27 cellular contexts compared by ENCODE assay signal in genomic region chr6:28462401-28462800, GRCh38. TPM values are rescaled to one million over a fixed set of nuclear protein-coding genes. Genes with fewer than 3 reads are reported as not detected.
DNase-seq lines count a peak whose midpoint lies in the region; ATAC-seq, FAIRE-seq and TF ChIP-seq lines count a peak whose summit lies in the region.
"Had no signal": no experiment of that assay in that cellular context is flagged by ENCODE, and none has a peak within 500 bp of the region (broad histone marks: within the 10 kb centered on the region; RNA-seq: fewer than 3 reads in every experiment).

No MANE protein-coding gene starts in this region.

- H3K9me3 Mint-ChIP-seq in T-helper 1 cell treated with Interleukin-12 subunit alpha and Interleukin-12 subunit beta and Interleukin-4 antibody, amounts not matched to agents 30 μg/mL and 1 μg/mL, for 36 hours = no peaks in the 10 kb centered on the region

- H3K79me2 ChIP-seq in K562 (ENCODE audit: control insufficient read depth, insufficient read depth, low read length) = no peaks in the 10 kb centered on the region

- no peak for TF ChIP-seq EP300 in K562 (IDR thresholded peaks at IDR 0.05; ENCODE audit: low read length)

- no peak for TF ChIP-seq CTCF in K562 (IDR thresholded peaks at IDR 0.05 in 2 of 3, conservative IDR thresholded peaks at IDR 0.05 in 1 of 3; ENCODE audit: insufficient read depth in 2 of 3, low read depth in 1 of 3, low read length in 3 of 3)

- in situ Hi-C loops in K562 (cut with MboI) = no loop called here

- CTCF ChIA-PET in K562 (lab: Yijun Ruan, JAX; ENCODE audit: low intra/inter-chr PET ratio) = no interaction called here

- H3K4me3 ChIP-seq in K562 = no peak overlapping the region
- H3K4me3 ChIP-seq: body of pancreas, GM23248, heart left ventricle, prostate gland, SJSA1, upper lobe of left lung had no signal

- ATAC-seq in K562 (peak; percentile 77), HG02840 (IDR thresholded peaks at IDR 0.05; ENCODE audit: low FRiP score, unreplicated experiment) (no peak)
- ATAC-seq: body of pancreas, heart left ventricle, T-helper 17 cell, WTC11 had no signal

- peaks cover 2% of the 10 kb centered on the region for H3K36me3 Mint-ChIP-seq in T-helper 1 cell treated with Interleukin-12 subunit alpha and Interleukin-12 subunit beta and Interleukin-4 antibody, amounts not matched to agents 30 μg/mL and 1 μg/mL, for 36 hours (ENCODE audit: low read depth)
- H3K36me3 Mint-ChIP-seq: WTC11 had no signal

- no peak for TF ChIP-seq RAD21 in K562 (CRISPR knock-in tag; conservative IDR thresholded peaks at IDR 0.05 in 1 of 2, IDR thresholded peaks at IDR 0.05 in 1 of 2)

- intact Hi-C loops in K562 (cut with micrococcal nuclease) = no loop called here

- H3K27me3 Mint-ChIP-seq in T-helper 1 cell treated with Interleukin-12 subunit alpha and Interleukin-12 subunit beta and Interleukin-4 antibody, amounts not matched to agents 30 μg/mL and 1 μg/mL, for 36 hours (ENCODE audit: low read depth) = peaks cover 76% of the 10 kb centered on the region

- no peak overlapping the region for H3K9ac ChIP-seq in K562 (ENCODE audit: insufficient read depth in 1 of 2, low read depth in 2 of 2, low read length in 2 of 2)
- H3K9ac ChIP-seq: GM23248 had no signal

- DNase-seq in NCI-H82 (lab: John Stamatoyannopoulos, UW) (peak; percentile 33), NCI-H82 treated with DMSO at 0.1 percent for 48 hours (lab: John Stamatoyannopoulos, UW; ENCODE audit: unreplicated experiment) (no peak), Ammon's horn (ENCODE audit: low spot score) (peak; percentile 49), K562 (ENCODE audit: extremely low read depth in 1 of 4, low spot score in 3 of 4) (peak in 1 of 4 experiments; percentile 27), NCI-H187 (lab: John Stamatoyannopoulos, UW) (no peak), HuH-7.5 (ENCODE audit: low spot score) (no peak)
- DNase-seq: body of pancreas, DMS79, GM23248, heart left ventricle, NCI-H1694 treated with DMSO at 0.1 percent for 48 hours, NCI-H526, T-helper 17 cell, upper lobe of left lung had no signal

- H3K4me2 ChIP-seq in K562 (ENCODE audit: insufficient read depth, low read length) = no peak overlapping the region

- no peaks in the 10 kb centered on the region for H3K9me3 ChIP-seq in K562 (replicated peaks; ENCODE audit: control insufficient read depth, insufficient read depth, low read depth, low read length)
- H3K9me3 ChIP-seq: body of pancreas, heart left ventricle, neutrophil, prostate gland, SJSA1, upper lobe of left lung had no signal

- H3K4me3 Mint-ChIP-seq in T-helper 1 cell treated with Interleukin-12 subunit alpha and Interleukin-12 subunit beta and Interleukin-4 antibody, amounts not matched to agents 30 μg/mL and 1 μg/mL, for 36 hours = peak overlapping the region; percentile 38
- H3K4me3 Mint-ChIP-seq: T-helper 17 cell, WTC11 had no signal

- no peak for TF ChIP-seq POLR2A in K562 (conservative IDR thresholded peaks at IDR 0.05)

- H3K4me1 ChIP-seq in K562 (replicated peaks in 1 of 2; ENCODE audit: control insufficient read depth in 2 of 2, insufficient read depth in 2 of 2, low read length in 2 of 2) = peaks cover 0 to 6% of the 10 kb centered on the region in 2 experiments; a peak in 1 of 5 replicates
- H3K4me1 ChIP-seq: body of pancreas, heart left ventricle, prostate gland, SJSA1, upper lobe of left lung had no signal

- H3K9me1 ChIP-seq in K562 (ENCODE audit: control insufficient read depth, insufficient read depth, low read length) = no peaks in the 10 kb centered on the region

- WGBS in K562 (ENCODE audit: insufficient coverage, low coverage, missing lambda C conversion rate) = 3% methylated on average over 2 of the region's 2 CpGs

- peak; percentile 58 for FAIRE-seq in K562 (lab: Jason Lieb, UNC)
- FAIRE-seq: HTR-8/SVneo, RCC 7860 had no signal

- no peak overlapping the region for H3K27ac Mint-ChIP-seq in T-helper 1 cell treated with Interleukin-12 subunit alpha and Interleukin-12 subunit beta and Interleukin-4 antibody, amounts not matched to agents 30 μg/mL and 1 μg/mL, for 36 hours
- H3K27ac Mint-ChIP-seq: T-helper 17 cell, WTC11 had no signal

- no TSS peak for BruUV-seq in K562 (replicated peaks; lab: Mats Ljungman, UMichigan)

- peaks cover 8% of the 10 kb centered on the region for H3K4me1 Mint-ChIP-seq in T-helper 1 cell treated with Interleukin-12 subunit alpha and Interleukin-12 subunit beta and Interleukin-4 antibody, amounts not matched to agents 30 μg/mL and 1 μg/mL, for 36 hours (ENCODE audit: low read depth)
- H3K4me1 Mint-ChIP-seq: WTC11 had no signal

- H3K27me3 ChIP-seq in K562 (ENCODE audit: control insufficient read depth in 2 of 2, insufficient read depth in 2 of 2, low read length in 2 of 2) = no peaks in the 10 kb centered on the region; a peak in 1 of 5 replicates
- H3K27me3 ChIP-seq: upper lobe of left lung had no signal

- H3K27ac ChIP-seq in K562 (ENCODE audit: extremely low read depth, low read depth, low read length) = no peak overlapping the region
- H3K27ac ChIP-seq: 22Rv1, body of pancreas, GM23248, heart left ventricle, neutrophil, prostate gland, SJSA1, upper lobe of left lung had no signal

- H2AFZ ChIP-seq in K562 (ENCODE audit: low read depth, low read length) = no peak overlapping the region
- H2AFZ ChIP-seq: GM23248 had no signal

- no peaks in the 10 kb centered on the region for H3K36me3 ChIP-seq in K562 (ENCODE audit: control insufficient read depth, insufficient read depth, low read length)
- H3K36me3 ChIP-seq: heart left ventricle, neutrophil, prostate gland, SJSA1, upper lobe of left lung had no signal

- no peaks in the 10 kb centered on the region for H4K20me1 ChIP-seq in K562 (replicated peaks; ENCODE audit: control insufficient read depth, insufficient read depth, low read length)

- POLR2A ChIA-PET in K562 (lab: Yijun Ruan, JAX) = no interaction called here

TF ChIP-seq in K562, 482 proteins besides CTCF, POLR2A, EP300 and RAD21 (continues in another document):
- TF ChIP-seq MEIS2 (IDR thresholded peaks at IDR 0.05; ENCODE audit: partially characterized antibody) (peak; percentile 65), EGR1 (conservative IDR thresholded peaks at IDR 0.05) (peak; percentile 93), EHMT2 (IDR thresholded peaks at IDR 0.05) (0 out of 2 replicates have a peak, but pooled peaks have one; percentile 8), CBFA2T3 (IDR thresholded peaks at IDR 0.05) (0 out of 2 replicates have a peak, but pooled peaks have one; percentile 19), NRF1 (conservative IDR thresholded peaks at IDR 0.05 in 1 of 2, IDR thresholded peaks at IDR 0.05 in 1 of 2) (peak in 1 of 2 experiments; percentile 31; a peak in 1 of 4 replicates), HDAC1 (IDR thresholded peaks at IDR 0.05) (peak in 1 of 2 experiments; percentile 38; a peak in 2 of 4 replicates), KLF1 (tag; IDR thresholded peaks at IDR 0.05) (no peak), ZNF212 (CRISPR knock-in tag; IDR thresholded peaks at IDR 0.05) (no peak), SPI1 (IDR thresholded peaks at IDR 0.05; ENCODE audit: borderline replicate concordance, low read depth, low read length) (peak; percentile 90; the same call in 1 of the 2 replicates), TEAD4 (IDR thresholded peaks at IDR 0.05; ENCODE audit: low read length) (peak; percentile 76; the same call in 1 of the 2 replicates), TEAD4 (CRISPR knock-in tag; IDR thresholded peaks at IDR 0.05; ENCODE audit: borderline replicate concordance) (no peak), HDAC2 (IDR thresholded peaks at IDR 0.05) (0 out of 2 replicates have a peak, but pooled peaks have one; percentile 17)

RNA-seq across cellular contexts. Expression of gene ZSCAN23, which starts 19.1 kb away (rescaled TPM):
- total RNA-seq in K562 (2011; cell fraction: chromatin; rRNA removed; ENCODE audit: low replicate concordance) = 0.90 and 1.3 TPM in 2 replicates
- total RNA-seq in K562 (2011; cell fraction: nucleolus; rRNA removed) = 0.17 and 0.66 TPM in 2 replicates
- total RNA-seq in K562 (2011; cell fraction: nucleoplasm; rRNA removed) = 0.59 and 0.92 TPM in 2 replicates
- total RNA-seq in K562 (2014; rRNA removed) (0.05 and 0.16 TPM in 2 replicates), K562 (2014; rRNA removed; fragmentation: Illumina TruSeq; extraction: Trizol) (0.25 and 0.32 TPM in 2 replicates), K562 (2015; rRNA removed; fragmentation: Illumina TruSeq; extraction: Trizol) (0.29 and 0.30 TPM in 2 replicates), K562 (2021) (0.22 and 0.34 TPM in 2 replicates)
- polyA plus RNA-seq in K562 (2011; rRNA removed) (0.24 and 0.49 TPM in 2 replicates), K562 (2014; fragmentation: Illumina TruSeq; extraction: Trizol) (0.18 and 0.19 TPM in 2 replicates), K562 (2014; fragmentation: Nextera tagmentation; extraction: Ambion mirVana) (under 1 TPM in 1 of 2 experiments, not detected in 1; 0.08 TPM), K562 (2014; rRNA removed) (0.17 and 0.38 TPM in 2 replicates)
- 0.21 TPM in 1 of 2 replicates, not detected in the other for polyA plus RNA-seq in K562 (2011; cell fraction: cytosol; rRNA removed)
- 0.36 and 0.72 TPM in 2 replicates for polyA plus RNA-seq in K562 (2011; cell fraction: nucleus; rRNA removed)
- polyA plus RNA-seq in K562 (2012) = 0.25 and 0.29 TPM in 2 replicates
- polyA minus RNA-seq in K562 (2011; rRNA and poly(A)+ RNA removed) = 0.25 and 1.1 TPM in 2 replicates
- not detected in 2 replicates for polyA minus RNA-seq in K562 (2011; cell fraction: cytosol; rRNA and poly(A)+ RNA removed)
- 0.40 and 1.4 TPM in 2 replicates for polyA minus RNA-seq in K562 (2011; cell fraction: nucleus; rRNA and poly(A)+ RNA removed)

RNA-seq across cellular contexts. Expression of gene GPX6, which starts 53.2 kb away (rescaled TPM):
- not detected in 2 replicates for total RNA-seq in K562 (2011; cell fraction: chromatin; rRNA removed; ENCODE audit: low replicate concordance)
- total RNA-seq in K562 (2011; cell fraction: nucleolus; rRNA removed) = not detected in 2 replicates
- total RNA-seq in K562 (2011; cell fraction: nucleoplasm; rRNA removed) = not detected in 2 replicates
- total RNA-seq in K562 (2014; rRNA removed) = not detected in 2 replicates
- not detected in 2 replicates for total RNA-seq in K562 (2014; rRNA removed; fragmentation: Illumina TruSeq; extraction: Trizol)
- total RNA-seq in K562 (2015; rRNA removed; fragmentation: Illumina TruSeq; extraction: Trizol) = not detected in 2 replicates
- total RNA-seq in K562 (2021) = not detected in 2 replicates
- polyA plus RNA-seq in K562 (2011; rRNA removed) = not detected in 2 replicates
- polyA plus RNA-seq in K562 (2011; cell fraction: cytosol; rRNA removed) = not detected in 2 replicates
- polyA plus RNA-seq in K562 (2011; cell fraction: nucleus; rRNA removed) = not detected in 2 replicates
- not detected in 2 replicates for polyA plus RNA-seq in K562 (2012)
- not detected in 2 replicates for polyA plus RNA-seq in K562 (2014; fragmentation: Illumina TruSeq; extraction: Trizol)
- not detected for polyA plus RNA-seq in K562 (2014; fragmentation: Nextera tagmentation; extraction: Ambion mirVana)
- polyA plus RNA-seq in K562 (2014; rRNA removed) = not detected in 2 replicates
- polyA minus RNA-seq in K562 (2011; rRNA and poly(A)+ RNA removed) = not detected in 2 replicates
- polyA minus RNA-seq in K562 (2011; cell fraction: cytosol; rRNA and poly(A)+ RNA removed) = not detected in 2 replicates
- not detected in 2 replicates for polyA minus RNA-seq in K562 (2011; cell fraction: nucleus; rRNA and poly(A)+ RNA removed)
- total RNA-seq: activated CD8-positive, alpha-beta memory T cell treated with anti-CD3 and anti-CD28 coated beads for 36 hours; body of pancreas; chondrocyte; GM23248; heart left ventricle; SJSA1; subcutaneous adipose tissue; T-helper 17 cell; upper lobe of left lung; WTC11 had no signal
- polyA plus RNA-seq: adipose tissue, GM23248, heart left ventricle had no signal

Comparison
In these comparisons a context has a peak if more than half of its experiments do, and no peak if none do; other contexts are left out.
1. DNase-seq: peak in NCI-H82 (single experiment) and Ammon's horn (single experiment); none in NCI-H82 treated with DMSO at 0.1 percent for 48 hours (single experiment), NCI-H187 (0 of 2) and HuH-7.5 (single experiment).